ENCODE assay signal across 28 cellular contexts in the genomic region with DNA sequence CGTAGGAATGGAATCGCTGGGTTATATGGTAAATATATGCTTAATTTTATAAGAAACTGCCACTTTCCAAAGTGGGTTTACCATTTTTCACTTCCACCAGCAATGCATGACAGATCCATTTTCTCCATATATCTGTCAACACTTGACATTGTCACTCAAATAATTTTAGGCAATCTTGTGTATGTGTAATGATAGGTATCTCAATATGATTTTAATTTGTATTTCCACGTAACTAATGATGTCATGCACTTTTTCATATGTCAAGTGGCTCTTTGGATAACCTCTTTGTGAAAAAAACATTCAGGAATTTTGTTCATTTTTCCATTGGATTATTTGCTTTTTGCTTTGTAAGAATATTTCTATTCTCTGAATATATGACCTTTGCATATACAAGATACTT.
"Had no signal": no experiment of that assay in that cellular context is flagged by ENCODE, and none has a peak within 500 bp of the region (broad histone marks: within the 10 kb centered on the region; RNA-seq: fewer than 3 reads in every experiment).

No MANE protein-coding gene starts in this region.

- H3K27ac ChIP-seq: stomach, suprapubic skin, testis, thoracic aorta, thyroid gland, tibial artery, tibial nerve, transverse colon, upper lobe of left lung, upper lobe of right lung, uterus, vagina had no signal

- H3K36me3 ChIP-seq: stomach, suprapubic skin, thoracic aorta, thyroid gland, tibial artery, tibial nerve, transverse colon, upper lobe of left lung, upper lobe of right lung, uterus, vagina had no signal

- FAIRE-seq: urothelium cell line had no signal

- ATAC-seq: stimulated activated effector memory CD8-positive, alpha-beta T cell treated with anti-CD3 and anti-CD28 coated beads, Interleukin-12 subunit alpha, Interleukin-12 subunit beta, amount 100 ng/mL, for 72 hours; stimulated activated memory B cell treated with anti-CD40 and anti-IgM and Interleukin-4, amounts not matched to agents 10 μg/mL and 1 μg/mL and 100 μg/mL, for 72 hours; stimulated activated naive B cell treated with anti-CD40 and anti-IgM and Interleukin-4, amounts not matched to agents 10 μg/mL and 1 μg/mL and 100 μg/mL, for 72 hours; stimulated activated naive CD8-positive, alpha-beta T cell treated with anti-CD3 and anti-CD28 coated beads, Interleukin-15, Interleukin-2, amounts not matched to agents 100 U/mL and 50 U/mL, for 24 hours; upper lobe of right lung had no signal

- DNase-seq: stimulated activated CD4-positive, alpha-beta T cell treated with anti-CD3 and anti-CD28 coated beads, Interleukin-2, amount 100 ng/mL, for 48 hours; stimulated activated CD4-positive, alpha-beta T cell treated with anti-CD3 and anti-CD28 coated beads, Interleukin-4, amount 100 ng/mL, for 1 hour; stimulated activated CD4-positive, alpha-beta T cell treated with anti-CD3 and anti-CD28 coated beads, Interleukin-4, amount 100 ng/mL, for 24 hours; stimulated activated CD4-positive, alpha-beta T cell treated with anti-CD3 and anti-CD28 coated beads, Interleukin-4, amount 100 ng/mL, for 4 hours; stimulated activated CD8-positive, alpha-beta memory T cell treated with anti-CD3 and anti-CD28 coated beads, Interleukin-4, amount 100 ng/mL, for 48 hours; stimulated activated naive B cell treated with anti-CD40 and anti-IgM and Interleukin-4, amounts not matched to agents 10 μg/mL and 1 μg/mL and 100 μg/mL, for 72 hours; stimulated activated naive CD4-positive, alpha-beta T cell; stimulated activated naive CD4-positive, alpha-beta T cell treated with Interleukin-2 at 50 U/mL for 16 hours; stimulated activated naive CD8-positive, alpha-beta T cell treated with anti-CD3 and anti-CD28 coated beads, Interleukin-15, Interleukin-2, amounts not matched to agents 100 U/mL and 50 U/mL, for 24 hours; stomach; substantia nigra; testis; thyroid gland; tibial artery; transverse colon; trophoblast cell; upper lobe of left lung; upper lobe of right lung; uterus had no signal

- H3K4me3 ChIP-seq: stomach, suprapubic skin, testis, thoracic aorta, thyroid gland, tibial artery, tibial nerve, transverse colon, upper lobe of left lung, upper lobe of right lung, uterus, vagina had no signal

- H3K4me1 Mint-ChIP-seq: stimulated activated effector memory CD8-positive, alpha-beta T cell treated with anti-CD3 and anti-CD28 coated beads, Interleukin-12 subunit alpha, Interleukin-12 subunit beta, amount 100 ng/mL, for 72 hours; stimulated activated memory B cell treated with anti-CD40 and anti-IgM and Interleukin-4, amounts not matched to agents 10 μg/mL and 1 μg/mL and 100 μg/mL, for 72 hours; stimulated activated naive B cell treated with anti-CD40 and anti-IgM and Interleukin-4, amounts not matched to agents 10 μg/mL and 1 μg/mL and 100 μg/mL, for 72 hours had no signal

- H3K4me3 Mint-ChIP-seq: stimulated activated effector memory CD8-positive, alpha-beta T cell treated with anti-CD3 and anti-CD28 coated beads, Interleukin-12 subunit alpha, Interleukin-12 subunit beta, amount 100 ng/mL, for 72 hours; stimulated activated memory B cell treated with anti-CD40 and anti-IgM and Interleukin-4, amounts not matched to agents 10 μg/mL and 1 μg/mL and 100 μg/mL, for 72 hours; stimulated activated naive B cell treated with anti-CD40 and anti-IgM and Interleukin-4, amounts not matched to agents 10 μg/mL and 1 μg/mL and 100 μg/mL, for 72 hours; stimulated activated naive CD8-positive, alpha-beta T cell treated with anti-CD3 and anti-CD28 coated beads, Interleukin-15, Interleukin-2, amounts not matched to agents 100 ng/mL and 50 ng/mL, for 24 hours; type B pancreatic cell had no signal

- H3K27me3 ChIP-seq: stomach, suprapubic skin, testis, thyroid gland, tibial artery, tibial nerve, transverse colon, upper lobe of left lung, upper lobe of right lung, uterus, vagina had no signal

- H3K27me3 Mint-ChIP-seq: stimulated activated memory B cell treated with anti-CD40 and anti-IgM and Interleukin-4, amounts not matched to agents 10 μg/mL and 1 μg/mL and 100 μg/mL, for 72 hours; stimulated activated naive B cell treated with anti-CD40 and anti-IgM and Interleukin-4, amounts not matched to agents 10 μg/mL and 1 μg/mL and 100 μg/mL, for 72 hours; stimulated activated naive CD8-positive, alpha-beta T cell treated with anti-CD3 and anti-CD28 coated beads, Interleukin-15, Interleukin-2, amounts not matched to agents 100 ng/mL and 50 ng/mL, for 24 hours; type B pancreatic cell had no signal

- H3K9me3 ChIP-seq: stomach, suprapubic skin, testis, thoracic aorta, thyroid gland, tibial artery, tibial nerve, transverse colon, upper lobe of left lung, upper lobe of right lung, uterus, vagina had no signal

- H3K4me1 ChIP-seq: stomach, suprapubic skin, testis, thyroid gland, tibial artery, tibial nerve, transverse colon, upper lobe of left lung, upper lobe of right lung, uterus, vagina had no signal

- H3K27ac Mint-ChIP-seq: stimulated activated effector memory CD8-positive, alpha-beta T cell treated with anti-CD3 and anti-CD28 coated beads, Interleukin-12 subunit alpha, Interleukin-12 subunit beta, amount 100 ng/mL, for 72 hours; stimulated activated memory B cell treated with anti-CD40 and anti-IgM and Interleukin-4, amounts not matched to agents 10 μg/mL and 1 μg/mL and 100 μg/mL, for 72 hours; stimulated activated naive B cell treated with anti-CD40 and anti-IgM and Interleukin-4, amounts not matched to agents 10 μg/mL and 1 μg/mL and 100 μg/mL, for 72 hours; stimulated activated naive CD8-positive, alpha-beta T cell treated with anti-CD3 and anti-CD28 coated beads, Interleukin-15, Interleukin-2, amounts not matched to agents 100 ng/mL and 50 ng/mL, for 24 hours; type B pancreatic cell had no signal
